ENCODE assay signal across 12 cellular contexts in the genomic region with DNA sequence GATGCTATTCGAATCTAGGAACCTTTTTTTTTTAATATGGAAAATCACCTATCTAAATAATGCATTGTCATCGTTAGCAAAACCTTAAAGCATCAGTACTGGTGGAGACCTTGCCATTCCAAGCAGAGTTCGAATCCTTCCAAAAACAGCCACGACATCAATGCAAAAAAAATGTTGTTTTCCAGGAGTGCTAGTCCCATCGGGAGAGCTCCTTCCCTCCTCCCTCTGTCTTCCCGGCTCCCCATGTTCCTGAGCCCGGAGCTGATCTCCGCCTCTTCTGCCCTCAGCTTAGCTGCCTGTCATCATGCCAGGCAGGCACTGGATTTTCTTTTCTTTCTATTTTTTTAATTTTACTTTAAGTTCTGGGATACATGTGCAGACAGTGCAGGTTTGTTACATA.
DNase-seq lines count a peak whose midpoint lies in the region; ATAC-seq and TF ChIP-seq lines count a peak whose summit lies in the region.
"Had no signal": no experiment of that assay in that cellular context is flagged by ENCODE, and none has a peak within 500 bp of the region (broad histone marks: within the 10 kb centered on the region; RNA-seq: fewer than 3 reads in every experiment).

No MANE protein-coding gene starts in this region.

- intact Hi-C loops in left colon (cut with DNase I, micrococcal nuclease): no loop called here

- H3K27ac Mint-ChIP-seq in brain: peak overlapping the region; percentile 90 to 100 (median 99)
- H3K27ac Mint-ChIP-seq: activated naive CD4-positive, alpha-beta T cell treated with anti-CD3 and anti-CD28 coated beads, Interleukin-2, amount 10 ng/mL, durations not matched to agents 7 days and 5 days had no signal

- no peaks in the 10 kb centered on the region for H3K36me3 ChIP-seq in iPS-20b (ENCODE audit: insufficient read depth, low read depth, low read length)

- H3K4me1 Mint-ChIP-seq in brain: peaks cover 65% of the 10 kb centered on the region

- H3K27me3 ChIP-seq in iPS-20b (ENCODE audit: insufficient read depth, low read length): peaks cover 26% of the 10 kb centered on the region

- H3K9me3 Mint-ChIP-seq in brain: peaks cover 0 to 10% (median 0%) of the 10 kb centered on the region in 5 experiments
- H3K9me3 Mint-ChIP-seq: activated naive CD4-positive, alpha-beta T cell treated with anti-CD3 and anti-CD28 coated beads, Interleukin-2, amount 10 ng/mL, durations not matched to agents 7 days and 5 days had no signal

- peak overlapping the region; percentile 69 to 86 (median 79) for H3K4me3 Mint-ChIP-seq in brain
- H3K4me3 Mint-ChIP-seq: activated naive CD4-positive, alpha-beta T cell treated with anti-CD3 and anti-CD28 coated beads, Interleukin-2, amount 10 ng/mL, durations not matched to agents 7 days and 5 days had no signal

- H3K27me3 Mint-ChIP-seq in brain: peaks cover 8% of the 10 kb centered on the region
- H3K27me3 Mint-ChIP-seq: CD4-positive, CD25-positive, alpha-beta regulatory T cell had no signal

- no peaks in the 10 kb centered on the region for H3K36me3 Mint-ChIP-seq in brain
- H3K36me3 Mint-ChIP-seq: activated naive CD4-positive, alpha-beta T cell treated with anti-CD3 and anti-CD28 coated beads, Interleukin-2, amount 10 ng/mL, durations not matched to agents 7 days and 5 days; CD4-positive, CD25-positive, alpha-beta regulatory T cell had no signal

- H3K4me3 ChIP-seq in iPS-20b (ENCODE audit: low read length): peak overlapping the region; percentile 57

- no peak overlapping the region for H3K27ac ChIP-seq in iPS-20b (ENCODE audit: low read length)

- H3K4me1 ChIP-seq in iPS-20b (ENCODE audit: insufficient read depth, low read length): peaks cover 34% of the 10 kb centered on the region; the same call in 1 of the 2 replicates

- no peak for TF ChIP-seq CTCF in brain (conservative IDR thresholded peaks at IDR 0.05)

- ATAC-seq in GM21360 (IDR thresholded peaks at IDR 0.05; ENCODE audit: unreplicated experiment): no peak
- ATAC-seq in GM19328 (IDR thresholded peaks at IDR 0.05; ENCODE audit: unreplicated experiment): no peak
- no peak for ATAC-seq in left colon

- DNase-seq in ELF-1 (ENCODE audit: low read depth, low spot score) (peak; percentile 27), retina (peak; percentile 52), NCI-H1092 treated with DMSO at 0.1 percent for 48 hours (lab: John Stamatoyannopoulos, UW) (no peak), left colon (no peak)
- DNase-seq: activated CD4-positive, alpha-beta T cell treated with anti-CD3 and anti-CD28 coated beads for 4 hours; activated naive CD4-positive, alpha-beta T cell treated with anti-CD3 and anti-CD28 coated beads, Interleukin-2, amount 10 ng/mL, durations not matched to agents 7 days and 5 days; NCI-H82 had no signal

- H3K9me3 ChIP-seq in iPS-20b (ENCODE audit: insufficient read depth, low read depth, low read length): no peaks in the 10 kb centered on the region

- peak overlapping the region; percentile 14; the same call in 1 of the 2 replicates for H3K9ac ChIP-seq in iPS-20b (ENCODE audit: low read depth, low read length)

Comparison
In these comparisons a context has a peak if more than half of its experiments do, and no peak if none do; other contexts are left out.
1. DNase-seq: peak in ELF-1 (single experiment) and retina (single experiment); none in NCI-H1092 treated with DMSO at 0.1 percent for 48 hours (single experiment) and left colon (0 of 2).